In the genomic region with DNA sequence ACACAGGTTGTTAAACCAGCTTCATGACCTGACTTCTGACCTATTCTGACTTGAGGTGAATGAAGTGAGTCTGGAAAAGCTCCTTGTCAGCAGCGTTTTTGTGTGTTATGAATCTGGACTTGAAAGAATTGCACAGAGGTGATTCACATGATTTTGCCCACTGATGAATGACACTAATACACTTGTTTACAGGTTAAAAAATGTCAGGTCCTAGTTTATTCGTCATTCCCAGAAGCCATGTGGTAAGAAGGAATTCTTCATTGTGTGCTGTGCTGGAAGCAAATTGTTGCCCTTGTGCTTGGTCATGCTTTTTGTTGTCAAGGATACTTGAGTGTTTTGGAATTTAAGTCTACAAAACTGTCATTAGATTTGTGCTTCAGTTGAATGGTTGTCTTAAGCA, we compare ENCODE assay signal across 11 cellular contexts. TPM values are rescaled to one million over a fixed set of nuclear protein-coding genes. Genes with fewer than 3 reads are reported as not detected.
A peak's percentile ranks its signal among the peaks of the same experiment; 100 is the strongest.
DNase-seq lines count a peak whose midpoint lies in the region; ATAC-seq and TF ChIP-seq lines count a peak whose summit lies in the region.
"Had no signal": no experiment of that assay in that cellular context is flagged by ENCODE, and none has a peak within 500 bp of the region (broad histone marks: within the 10 kb centered on the region; RNA-seq: fewer than 3 reads in every experiment).

No MANE protein-coding gene starts in this region.

- DNase-seq in GM03348 (ENCODE audit: low spot score) (peak; percentile 26), SK-MEL-5 (ENCODE audit: low read depth, low spot score) (peak; percentile 26), fibroblast of pulmonary artery (ENCODE audit: low read depth) (peak; percentile 20), cardiac septum (ENCODE audit: low spot score) (no peak), HK-2 (ENCODE audit: unreplicated experiment) (no peak), SKM-1 (lab: John Stamatoyannopoulos, UW; ENCODE audit: unreplicated experiment) (no peak)
- DNase-seq in stimulated activated effector memory CD8-positive, alpha-beta T cell treated with anti-CD3 and anti-CD28 coated beads, Interleukin-12 subunit alpha, Interleukin-12 subunit beta, amount 100 ng/mL, for 72 hours (ENCODE audit: low spot score in 2 of 2), result no peak
- DNase-seq: natural killer cell, NCI-H748 treated with DMSO at 0.1 percent for 48 hours, right lobe of liver had no signal

- no peaks in the 10 kb centered on the region for H3K9me3 Mint-ChIP-seq in stimulated activated effector memory CD8-positive, alpha-beta T cell treated with anti-CD3 and anti-CD28 coated beads, Interleukin-12 subunit alpha, Interleukin-12 subunit beta, amount 100 ng/mL, for 72 hours
- H3K9me3 Mint-ChIP-seq: natural killer cell had no signal

- no peak for ATAC-seq in stimulated activated effector memory CD8-positive, alpha-beta T cell treated with anti-CD3 and anti-CD28 coated beads, Interleukin-12 subunit alpha, Interleukin-12 subunit beta, amount 100 ng/mL, for 72 hours
- ATAC-seq in GM18505 (IDR thresholded peaks at IDR 0.05; ENCODE audit: unreplicated experiment), result no peak
- ATAC-seq: natural killer cell, right lobe of liver had no signal

- peak overlapping the region; percentile 4 for H3K27ac Mint-ChIP-seq in stimulated activated effector memory CD8-positive, alpha-beta T cell treated with anti-CD3 and anti-CD28 coated beads, Interleukin-12 subunit alpha, Interleukin-12 subunit beta, amount 100 ng/mL, for 72 hours
- H3K27ac Mint-ChIP-seq: natural killer cell had no signal

- H3K4me3 ChIP-seq in fibroblast of pulmonary artery (replicated peaks; ENCODE audit: low read depth, low read length), result no peak overlapping the region
- H3K4me3 ChIP-seq: right lobe of liver had no signal

- in situ Hi-C loops in SK-MEL-5 (cut with HindIII; ENCODE audit: low pct_unique_long_range_greater_than_20kb, low sequenced_read_pairs), result no loop called here

- no peak for TF ChIP-seq CTCF in fibroblast of pulmonary artery (IDR thresholded peaks at IDR 0.05; ENCODE audit: low read length, missing control alignments)

- TF ChIP-seq POLR2A in GM18505 (IDR thresholded peaks at IDR 0.05; ENCODE audit: borderline replicate concordance, extremely low read depth, insufficient read depth, insufficient read length), result no peak

- no peak overlapping the region for H3K4me3 Mint-ChIP-seq in stimulated activated effector memory CD8-positive, alpha-beta T cell treated with anti-CD3 and anti-CD28 coated beads, Interleukin-12 subunit alpha, Interleukin-12 subunit beta, amount 100 ng/mL, for 72 hours
- H3K4me3 Mint-ChIP-seq: natural killer cell had no signal

- H3K36me3 Mint-ChIP-seq in stimulated activated effector memory CD8-positive, alpha-beta T cell treated with anti-CD3 and anti-CD28 coated beads, Interleukin-12 subunit alpha, Interleukin-12 subunit beta, amount 100 ng/mL, for 72 hours, result peaks cover 100% of the 10 kb centered on the region

- intact Hi-C loops in cardiac septum (cut with DNase I), result no loop called here

- no peaks in the 10 kb centered on the region for H3K4me1 Mint-ChIP-seq in stimulated activated effector memory CD8-positive, alpha-beta T cell treated with anti-CD3 and anti-CD28 coated beads, Interleukin-12 subunit alpha, Interleukin-12 subunit beta, amount 100 ng/mL, for 72 hours

RNA-seq across cellular contexts. Expression of a gene that starts 15.5 kb away (rescaled TPM):
- 163 and 167 TPM in 2 replicates for total RNA-seq in SK-MEL-5 (2014; rRNA removed; shearing (Covaris generic))
- 145 and 174 TPM in 2 replicates for polyA plus RNA-seq in SK-MEL-5 (2015; cell fraction: cytosol; rRNA removed)
- polyA plus RNA-seq in SK-MEL-5 (2015; cell fraction: nucleus; rRNA removed), result 17.7 and 37.0 TPM in 2 replicates
- total RNA-seq in cardiac septum, result 24.3 TPM

Comparison
In these comparisons a context has a peak if more than half of its experiments do, and no peak if none do; other contexts are left out.
1. DNase-seq: peak in GM03348 (single experiment), SK-MEL-5 (single experiment) and fibroblast of pulmonary artery (single experiment); none in stimulated activated effector memory CD8-positive, alpha-beta T cell treated with anti-CD3 and anti-CD28 coated beads, Interleukin-12 subunit alpha, Interleukin-12 subunit beta, amount 100 ng/mL, for 72 hours (0 of 2), cardiac septum (single experiment), HK-2 (single experiment) and SKM-1 (single experiment).